14 cellular contexts compared by ENCODE assay signal in genomic region chr2:8606649-8607550, GRCh38.
DNase-seq lines count a peak whose midpoint lies in the region; ATAC-seq and TF ChIP-seq lines count a peak whose summit lies in the region.
"Had no signal": no experiment of that assay in that cellular context is flagged by ENCODE, and none has a peak within 500 bp of the region (broad histone marks: within the 10 kb centered on the region; RNA-seq: fewer than 3 reads in every experiment).

No MANE protein-coding gene starts in this region.

- H3F3A ChIP-seq in GM23338 (replicated peaks; ENCODE audit: low read depth), result no peaks in the 10 kb centered on the region

- H3K79me2 ChIP-seq in GM23338 (replicated peaks; ENCODE audit: insufficient read depth), result no peaks in the 10 kb centered on the region

- peaks cover 12% of the 10 kb centered on the region for H3K9me3 ChIP-seq in Caco-2
- H3K9me3 ChIP-seq in SJSA1 (replicated peaks), result no peaks in the 10 kb centered on the region
- H3K9me3 ChIP-seq: thyroid gland had no signal

- peak; percentile 23 for ATAC-seq in GM19455 (IDR thresholded peaks at IDR 0.05; ENCODE audit: unreplicated experiment)
- ATAC-seq in HG02938 (IDR thresholded peaks at IDR 0.05; ENCODE audit: unreplicated experiment), result peak; percentile 29
- ATAC-seq in GM23338, result no peak

- H3K4me3 ChIP-seq in Caco-2 (ENCODE audit: low read depth, low read length) (no peak overlapping the region), SJSA1 (peak overlapping the region; percentile 6), GM23338 (no peak overlapping the region)
- H3K4me3 ChIP-seq: thyroid gland had no signal

- no TSS peak for BruUV-seq in Caco-2 (replicated peaks; lab: Mats Ljungman, UMichigan)

- H3K36me3 ChIP-seq in Caco-2 (ENCODE audit: control insufficient read depth, insufficient read depth, low read length), result no peaks in the 10 kb centered on the region; the same call in 1 of the 2 replicates
- H3K36me3 ChIP-seq in SJSA1, result no peaks in the 10 kb centered on the region
- no peaks in the 10 kb centered on the region for H3K36me3 ChIP-seq in GM23338 (ENCODE audit: insufficient read depth)
- H3K36me3 ChIP-seq: thyroid gland had no signal

- peak overlapping the region; percentile 77 for H3K27ac ChIP-seq in SJSA1
- H3K27ac ChIP-seq in GM23338 (ENCODE audit: low read depth), result no peak overlapping the region
- H3K27ac ChIP-seq: thyroid gland had no signal

- H2AFZ ChIP-seq in GM23338, result no peak overlapping the region

- intact Hi-C loops in Caco-2 (cut with micrococcal nuclease; ENCODE audit: unreplicated experiment), result loop anchor here (5.0 kb wide), 1 partner anchor 70 kb away; no protein-coding TSS in a partner anchor

- H3K27me3 Mint-ChIP-seq in Caco-2 (ENCODE audit: insufficient read depth, unreplicated experiment) (no peaks in the 10 kb centered on the region), GM23338 (ENCODE audit: insufficient read depth, low read depth, poor library complexity) (peaks cover 1% of the 10 kb centered on the region)

- H3K4me1 Mint-ChIP-seq in Caco-2 (ENCODE audit: low read depth, unreplicated experiment), result peaks cover 73% of the 10 kb centered on the region
- peaks cover 7% of the 10 kb centered on the region; the same call in 2 of the 3 replicates for H3K4me1 Mint-ChIP-seq in GM23338
- H3K4me1 Mint-ChIP-seq: B cell had no signal

- H3K36me3 Mint-ChIP-seq in Caco-2 (ENCODE audit: insufficient read depth, unreplicated experiment) (peaks cover 21% of the 10 kb centered on the region), GM23338 (ENCODE audit: low read depth) (0 out of 3 replicates have a peak, but pooled peaks cover 3% of the 10 kb centered on the region)

- no peaks in the 10 kb centered on the region; the same call in 1 of the 2 replicates for H3K9me2 ChIP-seq in GM23338 (ENCODE audit: insufficient read depth)

- POLR2A ChIA-PET in Caco-2 (lab: Charles Lee), result interaction anchor here (0.7 kb wide), 1 partner anchor 34 kb away, joined by 3 read pairs; no protein-coding TSS in a partner anchor

- H3K4me1 ChIP-seq in Caco-2 (peaks cover 89% of the 10 kb centered on the region), SJSA1 (replicated peaks) (peaks cover 62% of the 10 kb centered on the region), GM23338 (ENCODE audit: insufficient read depth) (no peaks in the 10 kb centered on the region)
- H3K4me1 ChIP-seq: thyroid gland had no signal

- H3K27ac Mint-ChIP-seq in Caco-2 (ENCODE audit: unreplicated experiment) (peak overlapping the region; percentile 69), GM23338 (no peak overlapping the region)
- H3K27ac Mint-ChIP-seq: B cell had no signal

- H3K27me3 ChIP-seq in Caco-2 (replicated peaks; ENCODE audit: control insufficient read depth, insufficient read depth, low read length) (no peaks in the 10 kb centered on the region), SJSA1 (replicated peaks) (no peaks in the 10 kb centered on the region), GM23338 (ENCODE audit: insufficient read depth) (no peaks in the 10 kb centered on the region)
- H3K27me3 ChIP-seq: thyroid gland had no signal

- TF ChIP-seq CTCF in Caco-2 (IDR thresholded peaks at IDR 0.05; ENCODE audit: insufficient read depth in 1 of 2, low read depth in 1 of 2, low read length in 1 of 2, severe bottlenecking in 1 of 2, unreplicated experiment in 1 of 2) (no peak), GM23338 (conservative IDR thresholded peaks at IDR 0.05; ENCODE audit: low read depth in 2 of 2) (no peak)

- DNase-seq in Caco-2, result peak in 1 of 2 experiments; percentile 24
- DNase-seq in SJSA1 (ENCODE audit: low read depth in 1 of 2, low spot score in 2 of 2), result peak in 1 of 2 experiments; percentile 13
- DNase-seq in GM23338 (ENCODE audit: low spot score), result no peak
- DNase-seq in AG20443 (ENCODE audit: low spot score), result no peak
- DNase-seq in NK-92 treated with Interleukin-12 subunit alpha and Interleukin-12 subunit beta, amount 100 ng/mL, for 24 hours (lab: John Stamatoyannopoulos, UW), result no peak
- no peak for DNase-seq in hypothalamus (lab: John Stamatoyannopoulos, UW)
- DNase-seq: activated CD4-positive, alpha-beta T cell treated with anti-CD3 and anti-CD28 coated beads for 1 hour; activated naive CD4-positive, alpha-beta T cell; HCEC 1CT; SHP77; thyroid gland had no signal

- H3K4me2 ChIP-seq in GM23338, result no peak overlapping the region

- H3K4me3 Mint-ChIP-seq in Caco-2 (ENCODE audit: unreplicated experiment) (no peak overlapping the region), GM23338 (no peak overlapping the region)
- H3K4me3 Mint-ChIP-seq: B cell had no signal

- CTCF ChIA-PET in Caco-2 (lab: Charles Lee), result no interaction called here

- no peaks in the 10 kb centered on the region for H4K20me1 ChIP-seq in GM23338 (replicated peaks; ENCODE audit: insufficient read depth)

- H3K9me3 Mint-ChIP-seq in Caco-2 (ENCODE audit: unreplicated experiment), result no peaks in the 10 kb centered on the region
- peaks cover 5% of the 10 kb centered on the region for H3K9me3 Mint-ChIP-seq in GM23338

TF ChIP-seq in GM23338, 12 proteins besides CTCF, POLR2A, EP300 and RAD21 (continues in another document):
- TF ChIP-seq, protein P1, sequence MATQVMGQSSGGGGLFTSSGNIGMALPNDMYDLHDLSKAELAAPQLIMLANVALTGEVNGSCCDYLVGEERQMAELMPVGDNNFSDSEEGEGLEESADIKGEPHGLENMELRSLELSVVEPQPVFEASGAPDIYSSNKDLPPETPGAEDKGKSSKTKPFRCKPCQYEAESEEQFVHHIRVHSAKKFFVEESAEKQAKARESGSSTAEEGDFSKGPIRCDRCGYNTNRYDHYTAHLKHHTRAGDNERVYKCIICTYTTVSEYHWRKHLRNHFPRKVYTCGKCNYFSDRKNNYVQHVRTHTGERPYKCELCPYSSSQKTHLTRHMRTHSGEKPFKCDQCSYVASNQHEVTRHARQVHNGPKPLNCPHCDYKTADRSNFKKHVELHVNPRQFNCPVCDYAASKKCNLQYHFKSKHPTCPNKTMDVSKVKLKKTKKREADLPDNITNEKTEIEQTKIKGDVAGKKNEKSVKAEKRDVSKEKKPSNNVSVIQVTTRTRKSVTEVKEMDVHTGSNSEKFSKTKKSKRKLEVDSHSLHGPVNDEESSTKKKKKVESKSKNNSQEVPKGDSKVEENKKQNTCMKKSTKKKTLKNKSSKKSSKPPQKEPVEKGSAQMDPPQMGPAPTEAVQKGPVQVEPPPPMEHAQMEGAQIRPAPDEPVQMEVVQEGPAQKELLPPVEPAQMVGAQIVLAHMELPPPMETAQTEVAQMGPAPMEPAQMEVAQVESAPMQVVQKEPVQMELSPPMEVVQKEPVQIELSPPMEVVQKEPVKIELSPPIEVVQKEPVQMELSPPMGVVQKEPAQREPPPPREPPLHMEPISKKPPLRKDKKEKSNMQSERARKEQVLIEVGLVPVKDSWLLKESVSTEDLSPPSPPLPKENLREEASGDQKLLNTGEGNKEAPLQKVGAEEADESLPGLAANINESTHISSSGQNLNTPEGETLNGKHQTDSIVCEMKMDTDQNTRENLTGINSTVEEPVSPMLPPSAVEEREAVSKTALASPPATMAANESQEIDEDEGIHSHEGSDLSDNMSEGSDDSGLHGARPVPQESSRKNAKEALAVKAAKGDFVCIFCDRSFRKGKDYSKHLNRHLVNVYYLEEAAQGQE (IDR thresholded peaks at IDR 0.05; ENCODE audit: unreplicated experiment), result no peak
